In genomic region chr2:130391872-130392670, GRCh38 we compare ENCODE assay signal across 8 cellular contexts. TPM values are rescaled to one million over a fixed set of nuclear protein-coding genes. Genes with fewer than 3 reads are reported as not detected.
A peak's percentile ranks its signal among the peaks of the same experiment; 100 is the strongest.
DNase-seq lines count a peak whose midpoint lies in the region; ATAC-seq and TF ChIP-seq lines count a peak whose summit lies in the region.

No MANE protein-coding gene starts in this region.

- peak overlapping the region; percentile 69; the same call in 1 of the 2 replicates for H3K9ac ChIP-seq in MM.1S (ENCODE audit: low read length)

- no peaks in the 10 kb centered on the region for H3K27me3 ChIP-seq in CD8-positive, alpha-beta T cell (ENCODE audit: insufficient read depth, low read length)
- H3K27me3 ChIP-seq in MM.1S (replicated peaks; ENCODE audit: insufficient read depth, low read length): no peaks in the 10 kb centered on the region
- no peaks in the 10 kb centered on the region for H3K27me3 ChIP-seq in kidney epithelial cell (ENCODE audit: control insufficient read depth, insufficient read depth, low read length)

- H3K27ac Mint-ChIP-seq in CD8-positive, alpha-beta T cell: no peak overlapping the region
- H3K27ac Mint-ChIP-seq in stimulated activated naive CD8-positive, alpha-beta T cell treated with anti-CD3 and anti-CD28 coated beads, Interleukin-15, amount 100 ng/mL, for 72 hours: peak overlapping the region; percentile 69 to 86

- H3K36me3 Mint-ChIP-seq in CD8-positive, alpha-beta T cell: no peaks in the 10 kb centered on the region

- in situ Hi-C loops in astrocyte of the spinal cord (cut with HindIII; ENCODE audit: low sequenced_read_pairs): no loop called here

- H3K4me3 ChIP-seq in CD8-positive, alpha-beta T cell (ENCODE audit: low read depth, low read length): peak overlapping the region; percentile 47
- peak overlapping the region; percentile 83 for H3K4me3 ChIP-seq in MM.1S (ENCODE audit: low read length)
- peak overlapping the region; percentile 60 for H3K4me3 ChIP-seq in astrocyte of the spinal cord (ENCODE audit: low read depth, low read length)
- peak overlapping the region; percentile 70 for H3K4me3 ChIP-seq in kidney epithelial cell (ENCODE audit: low read depth, low read length)

- H3K4me1 Mint-ChIP-seq in CD8-positive, alpha-beta T cell (ENCODE audit: low read depth): peaks cover 16% of the 10 kb centered on the region
- H3K4me1 Mint-ChIP-seq in stimulated activated naive CD8-positive, alpha-beta T cell treated with anti-CD3 and anti-CD28 coated beads, Interleukin-15, amount 100 ng/mL, for 72 hours: peaks cover 20% of the 10 kb centered on the region

- peaks cover 22% of the 10 kb centered on the region for H3K27me3 Mint-ChIP-seq in CD8-positive, alpha-beta T cell (ENCODE audit: low read depth)
- H3K27me3 Mint-ChIP-seq in stimulated activated naive CD8-positive, alpha-beta T cell treated with anti-CD3 and anti-CD28 coated beads, Interleukin-15, amount 100 ng/mL, for 72 hours: peaks cover 27% of the 10 kb centered on the region

- H3K9me3 ChIP-seq in CD8-positive, alpha-beta T cell (ENCODE audit: low read length): no peaks in the 10 kb centered on the region
- no peaks in the 10 kb centered on the region for H3K9me3 ChIP-seq in MM.1S (replicated peaks; ENCODE audit: insufficient read depth, low read length)

- no peaks in the 10 kb centered on the region for H3K9me3 Mint-ChIP-seq in CD8-positive, alpha-beta T cell
- no peaks in the 10 kb centered on the region for H3K9me3 Mint-ChIP-seq in stimulated activated naive CD8-positive, alpha-beta T cell treated with anti-CD3 and anti-CD28 coated beads, Interleukin-15, amount 100 ng/mL, for 72 hours

- H2AFZ ChIP-seq in MM.1S (ENCODE audit: low read length): peak overlapping the region; percentile 92

- H3F3A ChIP-seq in MM.1S (ENCODE audit: insufficient read depth, low read length): no peaks in the 10 kb centered on the region

- POLR2A ChIA-PET in CD8-positive, alpha-beta T cell (lab: Charles Lee): interaction anchor here (2.2 kb wide), 1 partner anchor 19 kb away, joined by 5 read pairs; no protein-coding TSS in a partner anchor

- no peaks in the 10 kb centered on the region for H4K20me1 ChIP-seq in MM.1S (ENCODE audit: insufficient read depth, low read length)

- H3K27ac ChIP-seq in CD8-positive, alpha-beta T cell (ENCODE audit: low read depth, low read length): no peak overlapping the region
- no peak overlapping the region for H3K27ac ChIP-seq in MM.1S (ENCODE audit: low read length)

- no peak for TF ChIP-seq CTCF in CD8-positive, alpha-beta T cell (IDR thresholded peaks at IDR 0.05)
- TF ChIP-seq CTCF in MM.1S (IDR thresholded peaks at IDR 0.05; ENCODE audit: low read length) (no peak), astrocyte of the spinal cord (IDR thresholded peaks at IDR 0.05; ENCODE audit: low read depth, low read length) (no peak), kidney epithelial cell (IDR thresholded peaks at IDR 0.05; ENCODE audit: insufficient read depth, low read length, poor library complexity, severe bottlenecking) (no peak)

- CTCF ChIA-PET in CD8-positive, alpha-beta T cell (lab: Charles Lee): no interaction called here

- intact Hi-C loops in CD8-positive, alpha-beta T cell (cut with DNase I, micrococcal nuclease): loop anchor here in 1 of 2 experiments (1.0 to 2.0 kb wide), 2 partner anchors 19 to 50 kb away; partner anchors contain the start of gene IMP4

- no peak for DNase-seq in CD8-positive, alpha-beta T cell
- no peak for DNase-seq in MM.1S
- DNase-seq in astrocyte of the spinal cord (ENCODE audit: low read depth, low spot score): no peak
- no peak for DNase-seq in kidney epithelial cell (ENCODE audit: low read depth)
- no peak for DNase-seq in stimulated activated naive CD8-positive, alpha-beta T cell treated with anti-CD3 and anti-CD28 coated beads, Interleukin-15, amount 100 ng/mL, for 72 hours
- DNase-seq in inferior parietal cortex (ENCODE audit: extremely low spot score): no peak
- no peak for DNase-seq in activated effector memory CD4-positive, alpha-beta T cell treated with anti-CD3 and anti-CD28 coated beads, Interleukin-2, amount 50 U/mL, for 16 hours

- no peaks in the 10 kb centered on the region for H3K36me3 ChIP-seq in CD8-positive, alpha-beta T cell (ENCODE audit: insufficient read depth, low read length)
- H3K36me3 ChIP-seq in MM.1S (replicated peaks; ENCODE audit: insufficient read depth, low read length) (no peaks in the 10 kb centered on the region), kidney epithelial cell (ENCODE audit: control insufficient read depth, insufficient read depth, low read length) (no peaks in the 10 kb centered on the region)

- H3K79me2 ChIP-seq in MM.1S (ENCODE audit: low read length): no peaks in the 10 kb centered on the region

- peak overlapping the region; percentile 82 for H3K4me2 ChIP-seq in MM.1S (ENCODE audit: low read depth, low read length)

- no peaks in the 10 kb centered on the region for H3K9me2 ChIP-seq in MM.1S (replicated peaks; ENCODE audit: insufficient read depth, low read length)

- no peak for ATAC-seq in CD8-positive, alpha-beta T cell
- ATAC-seq in stimulated activated naive CD8-positive, alpha-beta T cell treated with anti-CD3 and anti-CD28 coated beads, Interleukin-15, amount 100 ng/mL, for 72 hours: no peak
- no peak for ATAC-seq in GM19395 (IDR thresholded peaks at IDR 0.05; ENCODE audit: unreplicated experiment)

- H3K4me1 ChIP-seq in CD8-positive, alpha-beta T cell (ENCODE audit: insufficient read depth, low read length): peaks cover 13% of the 10 kb centered on the region
- H3K4me1 ChIP-seq in MM.1S (ENCODE audit: low read length): peaks cover 9% of the 10 kb centered on the region

- H3K4me3 Mint-ChIP-seq in CD8-positive, alpha-beta T cell: peak overlapping the region; percentile 85
- peak overlapping the region; percentile 82 to 87 for H3K4me3 Mint-ChIP-seq in stimulated activated naive CD8-positive, alpha-beta T cell treated with anti-CD3 and anti-CD28 coated beads, Interleukin-15, amount 100 ng/mL, for 72 hours

RNA-seq across cellular contexts. Expression of gene PTPN18, which starts 36.2 kb away (rescaled TPM):
- total RNA-seq in CD8-positive, alpha-beta T cell: 10 to 100 TPM; 18.1 to 20.6 TPM
- 15.9 and 35.6 TPM in 2 replicates for total RNA-seq in kidney epithelial cell

RNA-seq across cellular contexts. Expression of gene IMP4, which starts 49.4 kb away (rescaled TPM):
- 100 to 1,000 TPM; 108 to 120 TPM for total RNA-seq in CD8-positive, alpha-beta T cell
- total RNA-seq in kidney epithelial cell: 121 and 150 TPM in 2 replicates
